In the genomic region with DNA sequence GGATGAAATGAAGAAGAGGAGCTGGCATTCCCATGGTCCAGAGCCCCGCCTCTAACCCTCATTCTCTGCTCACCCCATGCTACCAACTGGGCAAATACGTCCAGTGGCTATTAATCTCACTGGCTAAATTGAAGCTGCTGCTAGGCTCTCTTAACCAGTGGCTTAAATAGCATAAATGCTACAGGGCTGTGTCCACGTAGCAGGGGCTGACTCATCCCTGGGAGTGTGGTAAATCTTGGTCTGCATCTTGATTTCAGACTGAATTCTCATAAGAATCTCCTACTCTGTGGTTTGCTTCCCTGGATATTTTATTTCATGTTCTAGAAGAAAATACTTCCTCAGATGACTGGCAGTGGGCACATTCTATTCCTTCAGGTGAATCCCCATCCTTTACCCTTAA, we compare ENCODE assay signal across 16 cellular contexts.
DNase-seq lines count a peak whose midpoint lies in the region; ATAC-seq and TF ChIP-seq lines count a peak whose summit lies in the region.
"Had no signal": no experiment of that assay in that cellular context is flagged by ENCODE, and none has a peak within 500 bp of the region (broad histone marks: within the 10 kb centered on the region; RNA-seq: fewer than 3 reads in every experiment).

No MANE protein-coding gene starts in this region.

- DNase-seq in MCF 10A (ENCODE audit: unreplicated experiment), result peak; percentile 45
- no peak for DNase-seq in breast epithelium (ENCODE audit: low spot score in 2 of 2)
- peak in 1 of 2 donors; percentile 39 for DNase-seq in foreskin keratinocyte
- DNase-seq in SHP77 treated with DMSO at 0.1 percent for 48 hours (lab: John Stamatoyannopoulos, UW), result no peak
- DNase-seq in GM23338 (ENCODE audit: low spot score), result no peak
- DNase-seq: activated CD4-positive, CD25-positive, alpha-beta regulatory T cell; activated T-cell treated with anti-CD3 and anti-CD28 coated beads, Interleukin-2, amount 50 U/mL, for 1 hour; DMS153; MM.1S; NCI-H2171; pancreas had no signal

- H3K4me1 ChIP-seq in breast epithelium (no peaks in the 10 kb centered on the region), foreskin keratinocyte (no peaks in the 10 kb centered on the region), GM23338 (ENCODE audit: insufficient read depth) (peaks cover 25% of the 10 kb centered on the region)
- H3K4me1 ChIP-seq: pancreas had no signal

- intact Hi-C loops in MCF 10A (cut with micrococcal nuclease), result no loop called here
- intact Hi-C loops in breast epithelium (cut with DNase I; ENCODE audit: low total_unique reads), result no loop called here

- H3K4me2 ChIP-seq in GM23338, result no peak overlapping the region

- no peaks in the 10 kb centered on the region; the same call in 1 of the 2 replicates for H3F3A ChIP-seq in GM23338 (replicated peaks; ENCODE audit: low read depth)

- no peak overlapping the region for H3K4me3 ChIP-seq in breast epithelium
- H3K4me3 ChIP-seq in GM23338, result no peak overlapping the region
- H3K4me3 ChIP-seq: pancreas had no signal

- CTCF ChIA-PET in MCF 10A (lab: Yijun Ruan, JAX), result interaction anchor here (0.6 kb wide), 1 partner anchor 81 kb away, joined by 3 read pairs; no protein-coding TSS in a partner anchor

- H3K27ac ChIP-seq in breast epithelium, result no peak overlapping the region
- H3K27ac ChIP-seq in foreskin keratinocyte, result no peak overlapping the region
- H3K27ac ChIP-seq in GM23338 (ENCODE audit: low read depth), result no peak overlapping the region
- H3K27ac ChIP-seq: HL-60, pancreas had no signal

- H3K36me3 ChIP-seq in breast epithelium (no peaks in the 10 kb centered on the region), GM23338 (ENCODE audit: insufficient read depth) (no peaks in the 10 kb centered on the region; the same call in 1 of the 2 replicates)
- H3K36me3 ChIP-seq: pancreas had no signal

- H2AFZ ChIP-seq in GM23338, result no peak overlapping the region

- no peak overlapping the region for H3K27ac Mint-ChIP-seq in MCF 10A (ENCODE audit: low read depth, unreplicated experiment)
- H3K27ac Mint-ChIP-seq in activated T-helper 17 cell treated with anti-CD3 and anti-CD28 coated beads, Interleukin-2, amount 50 U/mL, for 72 hours, result no peak overlapping the region
- H3K27ac Mint-ChIP-seq in GM23338, result no peak overlapping the region

- H3K4me1 Mint-ChIP-seq in MCF 10A (ENCODE audit: insufficient read depth, unreplicated experiment) (peaks cover 18% of the 10 kb centered on the region), GM23338 (peaks cover 20% of the 10 kb centered on the region)
- H3K4me1 Mint-ChIP-seq in activated T-helper 17 cell treated with anti-CD3 and anti-CD28 coated beads, Interleukin-2, amount 50 U/mL, for 72 hours, result no peaks in the 10 kb centered on the region

- TF ChIP-seq CTCF in MCF 10A (IDR thresholded peaks at IDR 0.05; ENCODE audit: unreplicated experiment), result no peak
- no peak for TF ChIP-seq CTCF in breast epithelium (IDR thresholded peaks at IDR 0.05)
- no peak for TF ChIP-seq CTCF in foreskin keratinocyte (conservative IDR thresholded peaks at IDR 0.05)
- no peak for TF ChIP-seq CTCF in GM23338 (conservative IDR thresholded peaks at IDR 0.05; ENCODE audit: low read depth in 2 of 2)

- H3K27me3 Mint-ChIP-seq in MCF 10A (ENCODE audit: insufficient read depth, unreplicated experiment), result no peaks in the 10 kb centered on the region
- H3K27me3 Mint-ChIP-seq in activated T-helper 17 cell treated with anti-CD3 and anti-CD28 coated beads, Interleukin-2, amount 50 U/mL, for 72 hours, result no peaks in the 10 kb centered on the region
- H3K27me3 Mint-ChIP-seq in GM23338 (ENCODE audit: insufficient read depth, low read depth, poor library complexity), result no peaks in the 10 kb centered on the region

- no peaks in the 10 kb centered on the region for H3K79me2 ChIP-seq in GM23338 (replicated peaks; ENCODE audit: insufficient read depth)

- H3K9me3 Mint-ChIP-seq in MCF 10A (ENCODE audit: unreplicated experiment) (no peaks in the 10 kb centered on the region), GM23338 (peaks cover 7% of the 10 kb centered on the region; the same call in 2 of the 3 replicates)
- H3K9me3 Mint-ChIP-seq in activated T-helper 17 cell treated with anti-CD3 and anti-CD28 coated beads, Interleukin-2, amount 50 U/mL, for 72 hours, result no peaks in the 10 kb centered on the region

- H4K20me1 ChIP-seq in GM23338 (replicated peaks; ENCODE audit: insufficient read depth), result no peaks in the 10 kb centered on the region

- TF ChIP-seq POLR2A in breast epithelium (IDR thresholded peaks at IDR 0.05), result no peak

- H3K4me3 Mint-ChIP-seq in MCF 10A (ENCODE audit: unreplicated experiment), result no peak overlapping the region
- H3K4me3 Mint-ChIP-seq in activated T-helper 17 cell treated with anti-CD3 and anti-CD28 coated beads, Interleukin-2, amount 50 U/mL, for 72 hours, result no peak overlapping the region
- H3K4me3 Mint-ChIP-seq in GM23338, result no peak overlapping the region
- H3K4me3 Mint-ChIP-seq: brain had no signal

- no peaks in the 10 kb centered on the region for H3K9me3 ChIP-seq in breast epithelium
- H3K9me3 ChIP-seq: pancreas had no signal

- H3K27me3 ChIP-seq in breast epithelium (no peaks in the 10 kb centered on the region), foreskin keratinocyte (peaks cover 8% of the 10 kb centered on the region), GM23338 (ENCODE audit: insufficient read depth) (no peaks in the 10 kb centered on the region)
- H3K27me3 ChIP-seq: pancreas had no signal

- H3K36me3 Mint-ChIP-seq in MCF 10A (ENCODE audit: insufficient read depth, unreplicated experiment) (no peaks in the 10 kb centered on the region), GM23338 (ENCODE audit: low read depth) (peaks cover 6% of the 10 kb centered on the region; the same call in 1 of the 3 replicates)
- H3K36me3 Mint-ChIP-seq in activated T-helper 17 cell treated with anti-CD3 and anti-CD28 coated beads, Interleukin-2, amount 50 U/mL, for 72 hours (ENCODE audit: low read depth), result no peaks in the 10 kb centered on the region
- H3K36me3 Mint-ChIP-seq: brain had no signal

- H3K9me2 ChIP-seq in GM23338 (ENCODE audit: insufficient read depth), result peaks cover 7% of the 10 kb centered on the region

- ATAC-seq in activated T-helper 17 cell treated with anti-CD3 and anti-CD28 coated beads, Interleukin-2, amount 50 U/mL, for 72 hours (replicated peaks), result peak; percentile 42
- ATAC-seq in foreskin keratinocyte (peak; percentile 42), GM18909 (IDR thresholded peaks at IDR 0.05; ENCODE audit: poor library complexity, unreplicated experiment) (no peak), GM23338 (no peak), HG03095 (IDR thresholded peaks at IDR 0.05; ENCODE audit: unreplicated experiment) (no peak)
- ATAC-seq: pancreas had no signal

- POLR2A ChIA-PET in MCF 10A (lab: Yijun Ruan, JAX), result no interaction called here

- BruUV-seq in MCF 10A (replicated peaks; lab: Mats Ljungman, UMichigan), result no TSS peak

TF ChIP-seq in GM23338, 12 proteins besides CTCF, POLR2A, EP300 and RAD21 (continues in another document):
- TF ChIP-seq ZNF114 (CRISPR knock-in tag; IDR thresholded peaks at IDR 0.05), result no peak
- TF ChIP-seq, protein P1, sequence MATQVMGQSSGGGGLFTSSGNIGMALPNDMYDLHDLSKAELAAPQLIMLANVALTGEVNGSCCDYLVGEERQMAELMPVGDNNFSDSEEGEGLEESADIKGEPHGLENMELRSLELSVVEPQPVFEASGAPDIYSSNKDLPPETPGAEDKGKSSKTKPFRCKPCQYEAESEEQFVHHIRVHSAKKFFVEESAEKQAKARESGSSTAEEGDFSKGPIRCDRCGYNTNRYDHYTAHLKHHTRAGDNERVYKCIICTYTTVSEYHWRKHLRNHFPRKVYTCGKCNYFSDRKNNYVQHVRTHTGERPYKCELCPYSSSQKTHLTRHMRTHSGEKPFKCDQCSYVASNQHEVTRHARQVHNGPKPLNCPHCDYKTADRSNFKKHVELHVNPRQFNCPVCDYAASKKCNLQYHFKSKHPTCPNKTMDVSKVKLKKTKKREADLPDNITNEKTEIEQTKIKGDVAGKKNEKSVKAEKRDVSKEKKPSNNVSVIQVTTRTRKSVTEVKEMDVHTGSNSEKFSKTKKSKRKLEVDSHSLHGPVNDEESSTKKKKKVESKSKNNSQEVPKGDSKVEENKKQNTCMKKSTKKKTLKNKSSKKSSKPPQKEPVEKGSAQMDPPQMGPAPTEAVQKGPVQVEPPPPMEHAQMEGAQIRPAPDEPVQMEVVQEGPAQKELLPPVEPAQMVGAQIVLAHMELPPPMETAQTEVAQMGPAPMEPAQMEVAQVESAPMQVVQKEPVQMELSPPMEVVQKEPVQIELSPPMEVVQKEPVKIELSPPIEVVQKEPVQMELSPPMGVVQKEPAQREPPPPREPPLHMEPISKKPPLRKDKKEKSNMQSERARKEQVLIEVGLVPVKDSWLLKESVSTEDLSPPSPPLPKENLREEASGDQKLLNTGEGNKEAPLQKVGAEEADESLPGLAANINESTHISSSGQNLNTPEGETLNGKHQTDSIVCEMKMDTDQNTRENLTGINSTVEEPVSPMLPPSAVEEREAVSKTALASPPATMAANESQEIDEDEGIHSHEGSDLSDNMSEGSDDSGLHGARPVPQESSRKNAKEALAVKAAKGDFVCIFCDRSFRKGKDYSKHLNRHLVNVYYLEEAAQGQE (IDR thresholded peaks at IDR 0.05; ENCODE audit: unreplicated experiment), result no peak
- no peak for TF ChIP-seq ZNF331 (CRISPR knock-in tag; IDR thresholded peaks at IDR 0.05; ENCODE audit: low read depth)
- no peak for TF ChIP-seq STAT1 (IDR thresholded peaks at IDR 0.05; ENCODE audit: unreplicated experiment)
- TF ChIP-seq JUNB (IDR thresholded peaks at IDR 0.05; ENCODE audit: unreplicated experiment), result no peak

Comparison
In these comparisons a context has a peak if more than half of its experiments do, and no peak if none do; other contexts are left out.
1. ATAC-seq: peak in activated T-helper 17 cell treated with anti-CD3 and anti-CD28 coated beads, Interleukin-2, amount 50 U/mL, for 72 hours (single experiment) and foreskin keratinocyte (single experiment); none in GM18909 (single experiment), GM23338 (single experiment) and HG03095 (single experiment).